2 cellular contexts compared by ENCODE assay signal in genomic region chr1:153928776-153929432, GRCh38.
A peak's percentile ranks its signal among the peaks of the same experiment; 100 is the strongest.
TF ChIP-seq lines count a peak whose summit lies in the region.

No MANE protein-coding gene starts in this region.

TF ChIP-seq in GM23338, 12 proteins besides CTCF, POLR2A, EP300 and RAD21:
- no peak for TF ChIP-seq CREB1 (CRISPR knock-in tag; IDR thresholded peaks at IDR 0.05; ENCODE audit: low read depth)
- no peak for TF ChIP-seq STAT1 (IDR thresholded peaks at IDR 0.05; ENCODE audit: unreplicated experiment)
- TF ChIP-seq REST (IDR thresholded peaks at IDR 0.05; ENCODE audit: unreplicated experiment) = no peak
TF ChIP-seq in GM23338: peak in this region for 0.

TF ChIP-seq in HepG2, 621 proteins besides CTCF, POLR2A, EP300 and RAD21:
- no peak for TF ChIP-seq ZNF382 (CRISPR knock-in tag; IDR thresholded peaks at IDR 0.05; ENCODE audit: borderline replicate concordance)
- peak; percentile 50; the same call in 1 of the 2 replicates for TF ChIP-seq POLR2G (IDR thresholded peaks at IDR 0.05; ENCODE audit: low read depth, low read length)
- no peak for TF ChIP-seq MXD1 (CRISPR knock-in tag; IDR thresholded peaks at IDR 0.05)
TF ChIP-seq in HepG2: peak in this region for 1.
